ENCODE assay signal across 2 cellular contexts in genomic region chr20:47201074-47201730, GRCh38.
A peak's percentile ranks its signal among the peaks of the same experiment; 100 is the strongest.
TF ChIP-seq lines count a peak whose summit lies in the region.

No MANE protein-coding gene starts in this region.

TF ChIP-seq in A549, 52 proteins besides CTCF, POLR2A, EP300 and RAD21 (continued from another document):
- TF ChIP-seq TP53 (CRISPR knock-in tag; IDR thresholded peaks at IDR 0.05) (no peak), POLR2AphosphoS2 (conservative IDR thresholded peaks at IDR 0.05; ENCODE audit: low read length) (no peak), CEBPB (IDR thresholded peaks at IDR 0.05) (0 out of 4 replicates have a peak, but pooled peaks of 1 of the 2 experiments have one; percentile 45), RCOR1 (IDR thresholded peaks at IDR 0.05; ENCODE audit: low read depth, low read length) (no peak), SREBF2 (IDR thresholded peaks at IDR 0.05) (no peak), ZSCAN20 (CRISPR knock-in tag; IDR thresholded peaks at IDR 0.05) (no peak)

TF ChIP-seq in HCT116, 20 proteins besides CTCF, POLR2A, EP300 and RAD21:
- TF ChIP-seq, protein P1, sequence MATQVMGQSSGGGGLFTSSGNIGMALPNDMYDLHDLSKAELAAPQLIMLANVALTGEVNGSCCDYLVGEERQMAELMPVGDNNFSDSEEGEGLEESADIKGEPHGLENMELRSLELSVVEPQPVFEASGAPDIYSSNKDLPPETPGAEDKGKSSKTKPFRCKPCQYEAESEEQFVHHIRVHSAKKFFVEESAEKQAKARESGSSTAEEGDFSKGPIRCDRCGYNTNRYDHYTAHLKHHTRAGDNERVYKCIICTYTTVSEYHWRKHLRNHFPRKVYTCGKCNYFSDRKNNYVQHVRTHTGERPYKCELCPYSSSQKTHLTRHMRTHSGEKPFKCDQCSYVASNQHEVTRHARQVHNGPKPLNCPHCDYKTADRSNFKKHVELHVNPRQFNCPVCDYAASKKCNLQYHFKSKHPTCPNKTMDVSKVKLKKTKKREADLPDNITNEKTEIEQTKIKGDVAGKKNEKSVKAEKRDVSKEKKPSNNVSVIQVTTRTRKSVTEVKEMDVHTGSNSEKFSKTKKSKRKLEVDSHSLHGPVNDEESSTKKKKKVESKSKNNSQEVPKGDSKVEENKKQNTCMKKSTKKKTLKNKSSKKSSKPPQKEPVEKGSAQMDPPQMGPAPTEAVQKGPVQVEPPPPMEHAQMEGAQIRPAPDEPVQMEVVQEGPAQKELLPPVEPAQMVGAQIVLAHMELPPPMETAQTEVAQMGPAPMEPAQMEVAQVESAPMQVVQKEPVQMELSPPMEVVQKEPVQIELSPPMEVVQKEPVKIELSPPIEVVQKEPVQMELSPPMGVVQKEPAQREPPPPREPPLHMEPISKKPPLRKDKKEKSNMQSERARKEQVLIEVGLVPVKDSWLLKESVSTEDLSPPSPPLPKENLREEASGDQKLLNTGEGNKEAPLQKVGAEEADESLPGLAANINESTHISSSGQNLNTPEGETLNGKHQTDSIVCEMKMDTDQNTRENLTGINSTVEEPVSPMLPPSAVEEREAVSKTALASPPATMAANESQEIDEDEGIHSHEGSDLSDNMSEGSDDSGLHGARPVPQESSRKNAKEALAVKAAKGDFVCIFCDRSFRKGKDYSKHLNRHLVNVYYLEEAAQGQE (IDR thresholded peaks at IDR 0.05; ENCODE audit: low read depth), result no peak
- no peak for TF ChIP-seq YY1 (IDR thresholded peaks at IDR 0.05; ENCODE audit: extremely low read depth, insufficient replicate concordance, low read depth, low read length)
- no peak for TF ChIP-seq EGR1 (IDR thresholded peaks at IDR 0.05; ENCODE audit: low read depth)
- TF ChIP-seq JUND (IDR thresholded peaks at IDR 0.05), result no peak; the same call in 1 of the 2 replicates
- TF ChIP-seq ELF1 (IDR thresholded peaks at IDR 0.05; ENCODE audit: borderline replicate concordance, low read depth), result no peak
- TF ChIP-seq CBX3 (IDR thresholded peaks at IDR 0.05; ENCODE audit: low read depth), result no peak
- TF ChIP-seq, protein P2, sequence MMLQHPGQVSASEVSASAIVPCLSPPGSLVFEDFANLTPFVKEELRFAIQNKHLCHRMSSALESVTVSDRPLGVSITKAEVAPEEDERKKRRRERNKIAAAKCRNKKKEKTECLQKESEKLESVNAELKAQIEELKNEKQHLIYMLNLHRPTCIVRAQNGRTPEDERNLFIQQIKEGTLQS (IDR thresholded peaks at IDR 0.05), result no peak
- no peak for TF ChIP-seq EZH2 (IDR thresholded peaks at IDR 0.05)
- TF ChIP-seq CEBPB (IDR thresholded peaks at IDR 0.05; ENCODE audit: low read depth), result no peak
- TF ChIP-seq EZH2phosphoT487 (IDR thresholded peaks at IDR 0.05; ENCODE audit: borderline replicate concordance), result no peak
- no peak for TF ChIP-seq TCF7L2 (IDR thresholded peaks at IDR 0.05; ENCODE audit: borderline replicate concordance, extremely low read depth, insufficient read depth, insufficient read length)
- no peak for TF ChIP-seq ZNF274 (IDR thresholded peaks at IDR 0.05; ENCODE audit: low read depth, low read length)
- no peak for TF ChIP-seq POLR2AphosphoS5 (IDR thresholded peaks at IDR 0.05; ENCODE audit: low read depth, low read length)
- no peak for TF ChIP-seq SP1 (IDR thresholded peaks at IDR 0.05; ENCODE audit: low read depth)
